33 cellular contexts compared by ENCODE assay signal in the genomic region with DNA sequence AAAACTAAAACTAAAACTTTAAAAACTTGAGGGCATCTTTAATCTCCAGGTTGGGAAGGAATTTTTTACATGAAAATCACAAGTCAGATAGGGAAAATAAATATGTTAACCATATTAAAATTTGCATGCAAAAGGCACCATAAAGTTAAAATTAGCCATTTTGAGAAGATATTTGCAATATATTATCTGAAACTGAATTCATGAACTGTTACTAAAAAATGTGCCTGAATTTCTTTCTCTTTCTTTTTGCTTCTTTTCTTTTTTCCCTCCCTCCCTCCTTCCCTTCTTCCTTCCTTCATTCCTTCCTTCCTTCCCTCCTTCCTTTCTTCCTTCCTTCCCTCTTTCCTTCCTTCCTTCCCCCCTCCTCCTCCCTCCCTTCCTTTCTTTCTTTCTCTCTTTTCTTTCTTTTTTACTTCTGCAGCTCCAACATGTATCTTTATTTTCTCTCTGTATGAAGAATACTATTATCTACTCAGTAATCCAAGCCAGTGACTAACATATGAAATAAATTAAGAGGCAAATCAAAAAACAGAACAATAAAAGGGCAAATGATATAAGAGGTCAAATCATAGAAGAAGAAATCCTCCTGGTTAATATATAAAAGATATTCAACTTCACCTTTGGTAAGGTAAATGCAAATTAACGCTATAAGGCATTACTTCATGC.
"Had no signal": no experiment of that assay in that cellular context is flagged by ENCODE, and none has a peak within 500 bp of the region (broad histone marks: within the 10 kb centered on the region; RNA-seq: fewer than 3 reads in every experiment).

No MANE protein-coding gene starts in this region.

- H3K27me3 ChIP-seq: adrenal gland, body of pancreas, brain microvascular endothelial cell, breast epithelium had no signal

- H3K27ac ChIP-seq: adrenal gland, body of pancreas, brain microvascular endothelial cell, breast epithelium, VCaP had no signal

- H3K9me3 ChIP-seq: adrenal gland, body of pancreas had no signal

- DNase-seq: activated CD4-positive, alpha-beta memory T cell treated with anti-CD3 and anti-CD28 coated beads, Interleukin-2, amount 10 ng/mL, durations not matched to agents 7 days and 5 days; activated CD4-positive, alpha-beta T cell treated with anti-CD3 and anti-CD28 coated beads for 1 hour; activated CD4-positive, alpha-beta T cell treated with anti-CD3 and anti-CD28 coated beads for 36 hours; activated CD4-positive, alpha-beta T cell treated with anti-CD3 and anti-CD28 coated beads for 48 hours; activated CD4-positive, alpha-beta T cell treated with anti-CD3 and anti-CD28 coated beads, Interleukin-2, amount 10 ng/mL, durations not matched to agents 7 days and 5 days; activated CD4-positive, alpha-beta T cell treated with anti-CD3 and anti-CD28 coated beads, Interleukin-2, amount 50 U/mL, for 48 hours; activated CD4-positive, CD25-positive, alpha-beta regulatory T cell; activated CD8-positive, alpha-beta memory T cell treated with anti-CD3 and anti-CD28 coated beads for 24 hours; activated CD8-positive, alpha-beta memory T cell treated with anti-CD3 and anti-CD28 coated beads, Interleukin-2, amount 10 ng/mL, durations not matched to agents 7 days and 5 days; activated CD8-positive, alpha-beta memory T cell treated with anti-CD3 and anti-CD28 coated beads, Interleukin-2, amount 50 U/mL, for 48 hours; activated CD8-positive, alpha-beta T cell treated with anti-CD3 and anti-CD28 coated beads, Interleukin-2, amount 10 ng/mL, durations not matched to agents 7 days and 5 days; activated effector memory CD4-positive, alpha-beta T cell treated with Interleukin-2 at 50 U/mL for 16 hours; activated gamma-delta T cell; activated naive CD4-positive, alpha-beta T cell treated with anti-CD3 and anti-CD28 coated beads for 36 hours; activated naive CD4-positive, alpha-beta T cell treated with anti-CD3 and anti-CD28 coated beads, Interleukin-2, amount 50 U/mL, for 16 hours; activated naive CD8-positive, alpha-beta T cell treated with anti-CD3 and anti-CD28 coated beads for 36 hours; activated T-cell treated with anti-CD3 and anti-CD28 coated beads, Interleukin-2, amount 50 U/mL, for 24 hours; activated T-cell treated with anti-CD3 and anti-CD28 coated beads, Interleukin-2, amount 50 U/mL, for 48 hours; adrenal gland; amniotic stem cell; aorta; body of pancreas; brain microvascular endothelial cell; central memory CD4-positive, alpha-beta T cell; T-helper 2 cell; T-helper 9 cell had no signal

- H3K4me1 ChIP-seq: adrenal gland, body of pancreas, breast epithelium had no signal

- H3K4me3 ChIP-seq: adrenal gland, body of pancreas, breast epithelium had no signal

- FAIRE-seq: astrocyte, colon, TTC549 had no signal

- ATAC-seq: activated CD4-positive, alpha-beta T cell treated with anti-CD3 and anti-CD28 coated beads for 36 hours; activated CD4-positive, CD25-positive, alpha-beta regulatory T cell treated with anti-CD3 and anti-CD28 coated beads, Interleukin-2, amount 50 U/mL, for 24 hours; activated CD8-positive, alpha-beta memory T cell treated with anti-CD3 and anti-CD28 coated beads, Interleukin-2, amount 10 ng/mL, durations not matched to agents 7 days and 5 days; activated CD8-positive, alpha-beta T cell treated with anti-CD3 and anti-CD28 coated beads, Interleukin-2, amount 10 ng/mL, durations not matched to agents 7 days and 5 days; activated naive CD4-positive, alpha-beta T cell treated with anti-CD3 and anti-CD28 coated beads, Interleukin-2, amount 50 U/mL, for 72 hours; body of pancreas had no signal

- H3K36me3 ChIP-seq: adrenal gland, brain microvascular endothelial cell, breast epithelium had no signal
